In the genomic region with DNA sequence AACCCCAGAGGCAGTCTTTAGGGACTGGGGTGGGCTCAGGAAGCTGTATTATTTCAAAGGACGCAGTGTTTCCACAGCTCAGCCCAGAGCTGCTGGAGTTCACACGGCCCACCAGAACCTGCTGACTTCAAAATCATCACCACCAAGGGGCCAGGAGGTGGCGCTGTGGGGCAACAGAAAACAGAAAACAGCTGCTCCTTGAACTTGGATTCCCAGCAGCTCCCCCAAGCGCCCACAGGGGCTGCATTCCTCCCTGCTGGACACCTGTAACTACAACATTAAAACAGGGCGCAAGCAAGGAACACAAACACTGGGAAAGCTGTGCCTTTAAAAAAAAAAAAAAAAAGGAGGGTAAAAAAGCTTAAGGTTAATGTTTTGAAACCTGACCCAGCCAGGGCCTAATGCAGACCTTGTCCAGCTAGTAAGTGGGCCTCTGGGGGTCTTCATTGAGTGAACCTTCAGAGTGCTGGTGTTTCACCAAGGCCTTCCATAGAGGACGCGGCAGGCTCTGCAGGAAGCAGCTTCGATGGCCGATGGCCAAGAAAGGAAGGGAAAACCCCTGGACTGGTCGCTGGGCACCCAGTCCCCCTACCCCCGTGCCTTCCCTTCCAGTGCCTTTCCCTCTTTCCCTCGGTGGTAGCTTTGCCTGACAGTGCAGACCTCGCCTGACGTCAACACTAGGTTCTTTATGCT, we compare ENCODE assay signal across 8 cellular contexts. TPM values are rescaled to one million over a fixed set of nuclear protein-coding genes. Genes with fewer than 3 reads are reported as not detected.
A peak's percentile ranks its signal among the peaks of the same experiment; 100 is the strongest.
DNase-seq lines count a peak whose midpoint lies in the region; ATAC-seq, FAIRE-seq and TF ChIP-seq lines count a peak whose summit lies in the region.

No MANE protein-coding gene starts in this region.

- FAIRE-seq in GM19239 (lab: Jason Lieb, UNC), result peak; percentile 94

- peak; percentile 87 for TF ChIP-seq CTCF in AG04449 (IDR thresholded peaks at IDR 0.05; ENCODE audit: insufficient read depth, low read length, missing control alignments)
- TF ChIP-seq CTCF in type B pancreatic cell (conservative IDR thresholded peaks at IDR 0.05), result peak; percentile 97

- no peaks in the 10 kb centered on the region for H3K36me3 Mint-ChIP-seq in type B pancreatic cell

- peaks cover 35% of the 10 kb centered on the region for H3K4me1 Mint-ChIP-seq in type B pancreatic cell (ENCODE audit: unreplicated experiment)

- no peak overlapping the region for H3K4me3 Mint-ChIP-seq in type B pancreatic cell

- DNase-seq in AG04449 (ENCODE audit: low read depth, low spot score) (no peak), GM19239 (ENCODE audit: insufficient read length, low spot score) (peak; percentile 83), NCI-H128 (lab: John Stamatoyannopoulos, UW; ENCODE audit: unreplicated experiment) (peak; percentile 8), SKM-1 (lab: John Stamatoyannopoulos, UW; ENCODE audit: unreplicated experiment) (peak; percentile 71), Right ventricle myocardium inferior (ENCODE audit: missing footprints) (peak; percentile 91), pons (ENCODE audit: low spot score) (peak; percentile 83), type B pancreatic cell (ENCODE audit: extremely low spot score, unreplicated experiment) (peak; percentile 84)
- peak; percentile 76 for DNase-seq in activated naive CD4-positive, alpha-beta T cell treated with anti-CD3 and anti-CD28 coated beads, Interleukin-2, amount 50 U/mL, for 16 hours

- ATAC-seq in Right ventricle myocardium inferior, result peak; percentile 70

- intact Hi-C loops in Right ventricle myocardium inferior (cut with DNase I), result loop anchor here (1.0 kb wide), 1 partner anchor 59 kb away; no protein-coding TSS in a partner anchor

- no peak overlapping the region for H3K27ac Mint-ChIP-seq in type B pancreatic cell

- H3K27me3 Mint-ChIP-seq in type B pancreatic cell, result no peaks in the 10 kb centered on the region

- H3K9me3 Mint-ChIP-seq in type B pancreatic cell, result no peaks in the 10 kb centered on the region

- POLR2A ChIA-PET in AG04449 (lab: Yijun Ruan, JAX), result interaction anchor here (0.6 to 1.3 kb wide), 5 partner anchors 11 to 1377 kb away, joined by 3 to 6 read pairs (median 3); no protein-coding TSS in a partner anchor

- no peak overlapping the region for H3K4me3 ChIP-seq in AG04449 (ENCODE audit: low read depth, low read length)

- CTCF ChIA-PET in AG04449 (lab: Yijun Ruan, JAX), result interaction anchor here (0.6 to 9.2 kb wide), 82 partner anchors 8 to 1862 kb away, joined by 3 to 291 read pairs (median 5); a partner anchor contains a TSS

RNA-seq across cellular contexts. Expression of a gene that starts 25.9 kb away (rescaled TPM):
- 79.0 TPM for total RNA-seq in Right ventricle myocardium inferior
- total RNA-seq in type B pancreatic cell (ENCODE audit: low replicate concordance), result 14.8 and 16.7 TPM in 2 replicates

RNA-seq across cellular contexts. Expression of a gene that starts 53.5 kb away (rescaled TPM):
- total RNA-seq in Right ventricle myocardium inferior, result not detected
- total RNA-seq in type B pancreatic cell (ENCODE audit: low replicate concordance), result not detected in 2 replicates
